ENCODE assay signal across 1 cellular context in genomic region chr19:42324655-42325307, GRCh38.
TF ChIP-seq lines count a peak whose summit lies in the region.

No MANE protein-coding gene starts in this region.

TF ChIP-seq in endothelial cell of umbilical vein, 7 proteins besides CTCF, POLR2A, EP300 and RAD21:
- TF ChIP-seq JUN (IDR thresholded peaks at IDR 0.05; ENCODE audit: borderline replicate concordance, insufficient read depth, insufficient read length, low read depth) = no peak
- TF ChIP-seq EZH2 (IDR thresholded peaks at IDR 0.05; ENCODE audit: borderline replicate concordance, low read depth, low read length, severe bottlenecking) = peak; percentile 12
